Comparison of ENCODE assay signal across 8 cellular contexts in the genomic region with DNA sequence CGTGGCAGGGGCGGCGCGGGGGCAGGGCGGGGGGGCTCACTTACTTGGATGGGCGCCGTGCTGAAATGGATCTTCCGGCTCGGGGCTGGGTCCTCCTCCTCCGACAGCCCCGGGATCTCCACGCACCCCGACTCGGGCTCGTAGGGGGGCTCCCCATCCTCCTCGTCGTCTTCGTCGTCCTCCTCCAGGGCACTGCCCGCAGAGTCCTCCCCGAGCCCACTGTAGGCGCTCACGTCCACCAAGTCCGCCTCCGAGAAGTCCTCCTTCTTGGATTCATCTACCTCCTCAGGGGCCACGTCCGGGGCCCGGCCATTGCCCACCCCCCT. TPM values are rescaled to one million over a fixed set of nuclear protein-coding genes. Genes with fewer than 3 reads are reported as not detected.
DNase-seq lines count a peak whose midpoint lies in the region; ATAC-seq and TF ChIP-seq lines count a peak whose summit lies in the region.

No MANE protein-coding gene starts in this region.

- peaks cover 0 to 3% of the 10 kb centered on the region in 2 donors for H3K36me3 ChIP-seq in body of pancreas (replicated peaks in 1 of 2; ENCODE audit: insufficient read depth in 1 of 2, low read depth in 2 of 2)

- TF ChIP-seq CTCF in body of pancreas (IDR thresholded peaks at IDR 0.05) (no peak), mesothelial cell of epicardium (IDR thresholded peaks at IDR 0.05; ENCODE audit: unreplicated experiment) (no peak)

- ATAC-seq in stimulated activated naive CD8-positive, alpha-beta T cell treated with anti-CD3 and anti-CD28 coated beads, Interleukin-15, Interleukin-2, amounts not matched to agents 100 U/mL and 50 U/mL, for 24 hours, result no peak
- ATAC-seq in body of pancreas, result no peak
- ATAC-seq in HG02973 (IDR thresholded peaks at IDR 0.05; ENCODE audit: unreplicated experiment), result no peak
- ATAC-seq in HG03342 (IDR thresholded peaks at IDR 0.05; ENCODE audit: unreplicated experiment), result no peak

- H3K27ac Mint-ChIP-seq in stimulated activated naive CD8-positive, alpha-beta T cell treated with anti-CD3 and anti-CD28 coated beads, Interleukin-15, Interleukin-2, amounts not matched to agents 100 ng/mL and 50 ng/mL, for 24 hours, result peak overlapping the region; percentile 85
- H3K27ac Mint-ChIP-seq in mesothelial cell of epicardium, result no peak overlapping the region

- no peaks in the 10 kb centered on the region for H3K9me3 Mint-ChIP-seq in stimulated activated naive CD8-positive, alpha-beta T cell treated with anti-CD3 and anti-CD28 coated beads, Interleukin-15, Interleukin-2, amounts not matched to agents 100 ng/mL and 50 ng/mL, for 24 hours
- no peaks in the 10 kb centered on the region for H3K9me3 Mint-ChIP-seq in mesothelial cell of epicardium

- H3K9me3 ChIP-seq in body of pancreas, result no peaks in the 10 kb centered on the region

- peak overlapping the region; percentile 39 to 67 for H3K4me3 ChIP-seq in body of pancreas

- no peak for DNase-seq in stimulated activated naive CD8-positive, alpha-beta T cell treated with anti-CD3 and anti-CD28 coated beads, Interleukin-15, Interleukin-2, amounts not matched to agents 100 U/mL and 50 U/mL, for 24 hours
- DNase-seq in body of pancreas (no peak), mesothelial cell of epicardium (ENCODE audit: low spot score in 2 of 2, unreplicated experiment in 2 of 2) (no peak), GOT3 (lab: John Stamatoyannopoulos, UW) (no peak), NCI-H128 (lab: John Stamatoyannopoulos, UW; ENCODE audit: unreplicated experiment) (no peak)

- intact Hi-C loops in body of pancreas (cut with DNase I), result no loop called here

- peaks cover 22% of the 10 kb centered on the region for H3K36me3 Mint-ChIP-seq in stimulated activated naive CD8-positive, alpha-beta T cell treated with anti-CD3 and anti-CD28 coated beads, Interleukin-15, Interleukin-2, amounts not matched to agents 100 ng/mL and 50 ng/mL, for 24 hours (ENCODE audit: low read depth)
- H3K36me3 Mint-ChIP-seq in mesothelial cell of epicardium, result peaks cover 5% of the 10 kb centered on the region

- TF ChIP-seq POLR2A in body of pancreas (IDR thresholded peaks at IDR 0.05), result no peak

- H3K4me3 Mint-ChIP-seq in stimulated activated naive CD8-positive, alpha-beta T cell treated with anti-CD3 and anti-CD28 coated beads, Interleukin-15, Interleukin-2, amounts not matched to agents 100 ng/mL and 50 ng/mL, for 24 hours, result peak overlapping the region; percentile 94
- peak overlapping the region; percentile 76 for H3K4me3 Mint-ChIP-seq in mesothelial cell of epicardium

- H3K4me1 ChIP-seq in body of pancreas, result peaks cover 60% of the 10 kb centered on the region

- peak overlapping the region; percentile 73 to 86 (median 82) for H3K27ac ChIP-seq in body of pancreas

- WGBS in body of pancreas, 2 donors, result 1% methylated on average over 28 of the region's 28 CpGs; no CpG with 5 or more reads in 1 of the 2 donors

- peaks cover 53% of the 10 kb centered on the region for H3K4me1 Mint-ChIP-seq in stimulated activated naive CD8-positive, alpha-beta T cell treated with anti-CD3 and anti-CD28 coated beads, Interleukin-15, Interleukin-2, amounts not matched to agents 100 ng/mL and 50 ng/mL, for 24 hours (ENCODE audit: low read depth)
- H3K4me1 Mint-ChIP-seq in mesothelial cell of epicardium, result peaks cover 35% of the 10 kb centered on the region

- H3K27me3 Mint-ChIP-seq in stimulated activated naive CD8-positive, alpha-beta T cell treated with anti-CD3 and anti-CD28 coated beads, Interleukin-15, Interleukin-2, amounts not matched to agents 100 ng/mL and 50 ng/mL, for 24 hours, result no peaks in the 10 kb centered on the region
- H3K27me3 Mint-ChIP-seq in mesothelial cell of epicardium (ENCODE audit: low read depth), result no peaks in the 10 kb centered on the region

- no peaks in the 10 kb centered on the region for H3K27me3 ChIP-seq in body of pancreas

RNA-seq across cellular contexts. Expression of a gene that starts 1.4 kb away (rescaled TPM):
- 10 to 100 TPM; 20.0 to 31.0 TPM for total RNA-seq in body of pancreas
- 56.4 to 58.6 TPM (median 56.6 TPM) in 3 replicates for total RNA-seq in mesothelial cell of epicardium

RNA-seq across cellular contexts. Expression of a gene that starts 16.7 kb away (rescaled TPM):
- 1 to 10 TPM in 1 of 2 donors, not detected in 1; 1.3 TPM for total RNA-seq in body of pancreas
- total RNA-seq in mesothelial cell of epicardium, result not detected in 3 replicates

RNA-seq across cellular contexts. Expression of a gene that starts 19.1 kb away (rescaled TPM):
- total RNA-seq in body of pancreas (not detected), mesothelial cell of epicardium (17.3 to 20.0 TPM (median 19.4 TPM) in 3 replicates)

RNA-seq across cellular contexts. Expression of a gene that starts 52.4 kb away (rescaled TPM):
- 10 to 100 TPM; 11.2 to 62.3 TPM for total RNA-seq in body of pancreas
- 3,780 to 4,004 TPM (median 3,972 TPM) in 3 replicates for total RNA-seq in mesothelial cell of epicardium

RNA-seq across cellular contexts. Expression of a gene that starts 53.9 kb away (rescaled TPM):
- 100 to 1,000 TPM in 1 of 2 donors, 10 to 100 TPM in 1; 27.0 to 119 TPM for total RNA-seq in body of pancreas
- total RNA-seq in mesothelial cell of epicardium, result 44.6 to 46.0 TPM (median 45.4 TPM) in 3 replicates

Comparison
In these comparisons a context has a peak if more than half of its experiments do, and no peak if none do; other contexts are left out.
1. RNA of a gene that starts 19.1 kb away (total RNA-seq): 17.3 to 20.0 TPM in mesothelial cell of epicardium; not detected in body of pancreas; every median in the first group is over 10 times any median in the second.